22 cellular contexts compared by ENCODE assay signal in the genomic region with DNA sequence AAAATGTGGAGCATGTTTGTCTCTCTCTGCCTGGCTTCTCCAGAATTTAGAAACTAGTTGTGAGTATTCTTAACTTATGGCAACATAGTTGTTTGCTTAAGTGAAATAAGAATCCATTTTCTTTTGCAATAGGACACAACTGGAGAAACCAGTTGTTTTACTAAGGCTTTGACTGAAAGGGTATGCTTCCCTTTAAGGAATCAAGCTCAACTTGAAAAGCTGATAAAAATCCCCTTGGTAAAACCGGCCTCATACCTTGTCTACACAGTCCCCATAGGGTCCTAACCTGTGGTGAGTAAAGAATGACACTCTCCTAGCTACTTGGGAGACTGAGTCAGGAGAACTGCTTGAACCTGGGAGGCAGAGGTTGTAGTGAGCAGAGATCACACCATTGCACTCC.
"Had no signal": no experiment of that assay in that cellular context is flagged by ENCODE, and none has a peak within 500 bp of the region (broad histone marks: within the 10 kb centered on the region; RNA-seq: fewer than 3 reads in every experiment).

No MANE protein-coding gene starts in this region.

- ATAC-seq: K562, Panc1 had no signal

- H3K4me2 ChIP-seq: KMS-11, SK-N-SH had no signal

- H3K9me2 ChIP-seq: SK-N-SH had no signal

- DNase-seq: Kasumi-1, MM.1S, NCI-H1092 treated with DMSO at 0.1 percent for 48 hours, NCI-H1436, NCI-H187, NCI-H2029, NCI-H2081 treated with DMSO at 0.1 percent for 48 hours, NCI-H2171, NCI-H226, NCI-H446, NCI-H510A, NCI-H524 treated with DMSO at 0.1 percent for 48 hours, NCI-H69, NCI-H774, SHP77, SK-N-SH had no signal

- H3K9me3 ChIP-seq: SK-N-SH had no signal

- H3K27ac ChIP-seq: HL-60, KMS-11, RWPE1 had no signal

- H3K27me3 Mint-ChIP-seq: IgD-negative memory B cell had no signal

- H3K27ac Mint-ChIP-seq: IgD-negative memory B cell had no signal

- H3K9ac ChIP-seq: KMS-11, SK-N-SH had no signal

- H3K4me3 ChIP-seq: K562 had no signal
